In genomic region chr11:64522843-64523242, GRCh38 we compare ENCODE assay signal across 34 cellular contexts. TPM values are rescaled to one million over a fixed set of nuclear protein-coding genes. Genes with fewer than 3 reads are reported as not detected.
"Had no signal": no experiment of that assay in that cellular context is flagged by ENCODE, and none has a peak within 500 bp of the region (broad histone marks: within the 10 kb centered on the region; RNA-seq: fewer than 3 reads in every experiment).

No MANE protein-coding gene starts in this region.

- H3K4me1 Mint-ChIP-seq: mesothelial cell of epicardium; naive thymus-derived CD4-positive, alpha-beta T cell; nephron; neural progenitor cell; stimulated activated effector memory CD8-positive, alpha-beta T cell treated with anti-CD3 and anti-CD28 coated beads, Interleukin-12 subunit alpha, Interleukin-12 subunit beta, amount 100 ng/mL, for 72 hours had no signal

- H3K27ac Mint-ChIP-seq: mesothelial cell of epicardium; naive thymus-derived CD4-positive, alpha-beta T cell; nephron; neural progenitor cell; progenitor cell of endocrine pancreas; stimulated activated effector memory CD8-positive, alpha-beta T cell treated with anti-CD3 and anti-CD28 coated beads, Interleukin-12 subunit alpha, Interleukin-12 subunit beta, amount 100 ng/mL, for 72 hours had no signal

- H3K9me3 ChIP-seq: esophagus muscularis mucosa, left lung, right atrium auricular region, thoracic aorta, upper lobe of right lung, vagina had no signal

- H3K9me3 Mint-ChIP-seq: mesothelial cell of epicardium; stimulated activated effector memory CD8-positive, alpha-beta T cell treated with anti-CD3 and anti-CD28 coated beads, Interleukin-12 subunit alpha, Interleukin-12 subunit beta, amount 100 ng/mL, for 72 hours had no signal

- ATAC-seq: foreskin keratinocyte; gastroesophageal sphincter; heart left ventricle; left cardiac atrium; left lung; naive thymus-derived CD4-positive, alpha-beta T cell; sciatic nerve; stimulated activated effector memory CD8-positive, alpha-beta T cell treated with anti-CD3 and anti-CD28 coated beads, Interleukin-12 subunit alpha, Interleukin-12 subunit beta, amount 100 ng/mL, for 72 hours; upper lobe of right lung had no signal

- H3K4me1 ChIP-seq: esophagus muscularis mucosa, foreskin keratinocyte, gastroesophageal sphincter, heart left ventricle, left lung, neural progenitor cell, parathyroid adenoma, right atrium auricular region, stomach, tibial nerve, upper lobe of right lung, vagina had no signal

- H3K36me3 ChIP-seq: esophagus muscularis mucosa, gastroesophageal sphincter, heart left ventricle, left lung, neural progenitor cell, right atrium auricular region, stomach, thoracic aorta, tibial nerve, upper lobe of right lung, vagina had no signal

- H3K4me3 ChIP-seq: esophagus muscularis mucosa, gastroesophageal sphincter, heart left ventricle, hepatocyte, left lung, neural progenitor cell, right atrium auricular region, smooth muscle cell, stomach, thoracic aorta, tibial nerve, upper lobe of right lung, vagina had no signal

- H3K27me3 ChIP-seq: right atrium auricular region, vagina had no signal

- H3K27ac ChIP-seq: esophagus muscularis mucosa, foreskin keratinocyte, gastroesophageal sphincter, heart left ventricle, hepatocyte, left lung, neural progenitor cell, parathyroid adenoma, right atrium auricular region, stomach, thoracic aorta, tibial nerve, upper lobe of right lung, vagina had no signal

- DNase-seq: effector memory CD4-positive, alpha-beta T cell; foreskin keratinocyte; heart left ventricle; left cardiac atrium; left lung; mesenchymal stem cell; naive thymus-derived CD4-positive, alpha-beta T cell; stimulated activated CD4-positive, alpha-beta T cell treated with anti-CD3 and anti-CD28 coated beads, Interleukin-12 subunit alpha, Interleukin-12 subunit beta, amount 100 ng/mL, for 4 hours; stimulated activated CD4-positive, alpha-beta T cell treated with anti-CD3 and anti-CD28 coated beads, Interleukin-1b, Interleukin-23, amount 100 ng/mL, for 48 hours; stimulated activated CD4-positive, alpha-beta T cell treated with anti-CD3 and anti-CD28 coated beads, Interleukin-4, amount 100 ng/mL, for 1 hour; stimulated activated naive CD4-positive, alpha-beta T cell treated with Interleukin-2 at 50 U/mL for 16 hours; stomach had no signal

- H3K36me3 Mint-ChIP-seq: mesothelial cell of epicardium; neural progenitor cell; stimulated activated effector memory CD8-positive, alpha-beta T cell treated with anti-CD3 and anti-CD28 coated beads, Interleukin-12 subunit alpha, Interleukin-12 subunit beta, amount 100 ng/mL, for 72 hours had no signal

- H3K4me3 Mint-ChIP-seq: mesothelial cell of epicardium; nephron; neural progenitor cell; stimulated activated effector memory CD8-positive, alpha-beta T cell treated with anti-CD3 and anti-CD28 coated beads, Interleukin-12 subunit alpha, Interleukin-12 subunit beta, amount 100 ng/mL, for 72 hours had no signal

RNA-seq across cellular contexts. Expression of gene SLC22A11, which starts 32.9 kb away (rescaled TPM):
- total RNA-seq: endothelial cell of umbilical vein; esophagus muscularis mucosa; fibroblast of lung; foreskin keratinocyte; gastroesophageal sphincter; heart left ventricle; kidney epithelial cell; left cardiac atrium; left lung; lung microvascular endothelial cell; naive thymus-derived CD4-positive, alpha-beta T cell; osteoblast; progenitor cell of endocrine pancreas; right atrium auricular region; sciatic nerve; smooth muscle cell; stomach; subcutaneous adipose tissue; thoracic aorta; tibial nerve; upper lobe of right lung had no signal
